ENCODE assay signal across 8 cellular contexts in genomic region chr13:39676315-39676876, GRCh38. TPM values are rescaled to one million over a fixed set of nuclear protein-coding genes. Genes with fewer than 3 reads are reported as not detected.
A peak's percentile ranks its signal among the peaks of the same experiment; 100 is the strongest.
DNase-seq lines count a peak whose midpoint lies in the region; ATAC-seq, FAIRE-seq and TF ChIP-seq lines count a peak whose summit lies in the region.

No MANE protein-coding gene starts in this region.

- no peaks in the 10 kb centered on the region for H3K79me2 ChIP-seq in K562 (ENCODE audit: control insufficient read depth, insufficient read depth, low read length)

- H3K9me3 ChIP-seq in K562 (replicated peaks; ENCODE audit: control insufficient read depth, insufficient read depth, low read depth, low read length), result no peaks in the 10 kb centered on the region

- H3K27ac ChIP-seq in K562 (ENCODE audit: extremely low read depth, low read depth, low read length), result no peak overlapping the region

- peak; percentile 72 to 74 for DNase-seq in AML-193 (lab: John Stamatoyannopoulos, UW)
- DNase-seq in GM10266 (ENCODE audit: extremely low spot score), result peak; percentile 11
- DNase-seq in NCI-H2227 (lab: John Stamatoyannopoulos, UW; ENCODE audit: unreplicated experiment), result peak; percentile 28
- peak in 2 of 4 experiments; percentile 2 to 34 for DNase-seq in K562 (ENCODE audit: extremely low read depth in 1 of 4, low spot score in 3 of 4)
- peak in 1 of 2 donors; percentile 5 for DNase-seq in left colon
- DNase-seq in HuH-7.5 (ENCODE audit: low spot score), result no peak
- DNase-seq in H4 (ENCODE audit: low spot score), result no peak

- peak; percentile 37 for FAIRE-seq in K562 (lab: Jason Lieb, UNC)

- H3K9ac ChIP-seq in K562 (ENCODE audit: insufficient read depth in 1 of 2, low read depth in 2 of 2, low read length in 2 of 2), result no peak overlapping the region

- no peaks in the 10 kb centered on the region for H3K27me3 ChIP-seq in K562 (ENCODE audit: control insufficient read depth in 2 of 2, insufficient read depth in 2 of 2, low read length in 2 of 2)

- intact Hi-C loops in K562 (cut with micrococcal nuclease) (no loop called here), left colon (cut with DNase I, micrococcal nuclease) (no loop called here)

- H3K4me3 ChIP-seq in K562, result no peak overlapping the region

- peak; percentile 25 to 32 for TF ChIP-seq RAD21 in K562 (CRISPR knock-in tag; conservative IDR thresholded peaks at IDR 0.05 in 1 of 2, IDR thresholded peaks at IDR 0.05 in 1 of 2)

- ATAC-seq in K562 (no peak), left colon (peak; percentile 39), GM19328 (IDR thresholded peaks at IDR 0.05; ENCODE audit: unreplicated experiment) (no peak)

- no peak overlapping the region for H3K4me2 ChIP-seq in K562 (ENCODE audit: insufficient read depth, low read length)

- H3K36me3 ChIP-seq in K562 (ENCODE audit: control insufficient read depth, insufficient read depth, low read length), result peaks cover 9% of the 10 kb centered on the region; the same call in 1 of the 3 replicates

- no peak for TF ChIP-seq POLR2A in K562 (conservative IDR thresholded peaks at IDR 0.05)

- POLR2A ChIA-PET in K562 (lab: Yijun Ruan, JAX), result interaction anchor here (0.7 kb wide), 1 partner anchor 489 kb away, joined by 3 read pairs; no protein-coding TSS in a partner anchor

- TF ChIP-seq CTCF in GM10266 (IDR thresholded peaks at IDR 0.05; ENCODE audit: control insufficient read depth, insufficient read depth, low read depth, missing control alignments), result peak; percentile 37
- TF ChIP-seq CTCF in K562 (IDR thresholded peaks at IDR 0.05 in 2 of 3, conservative IDR thresholded peaks at IDR 0.05 in 1 of 3; ENCODE audit: insufficient read depth in 2 of 3, low read depth in 1 of 3, low read length in 3 of 3), result peak in 1 of 3 experiments; percentile 44; a peak in 3 of 6 replicates

- no peak overlapping the region for H2AFZ ChIP-seq in K562 (ENCODE audit: low read depth, low read length)

- H3K4me1 ChIP-seq in K562 (replicated peaks in 1 of 2; ENCODE audit: control insufficient read depth in 2 of 2, insufficient read depth in 2 of 2, low read length in 2 of 2), result no peaks in the 10 kb centered on the region

- H3K9me1 ChIP-seq in K562 (ENCODE audit: control insufficient read depth, insufficient read depth, low read length), result no peaks in the 10 kb centered on the region

- 87% methylated on average over 1 of the region's 1 CpG for WGBS in K562 (ENCODE audit: insufficient coverage, low coverage, missing lambda C conversion rate)

- no peaks in the 10 kb centered on the region for H4K20me1 ChIP-seq in K562 (replicated peaks; ENCODE audit: control insufficient read depth, insufficient read depth, low read length)

- in situ Hi-C loops in K562 (cut with MboI), result no loop called here

- no peak for TF ChIP-seq EP300 in K562 (IDR thresholded peaks at IDR 0.05; ENCODE audit: low read length)

- CTCF ChIA-PET in K562 (lab: Yijun Ruan, JAX; ENCODE audit: low intra/inter-chr PET ratio), result no interaction called here

- BruUV-seq in K562 (replicated peaks; lab: Mats Ljungman, UMichigan), result no TSS peak

TF ChIP-seq in K562, 482 proteins besides CTCF, POLR2A, EP300 and RAD21:
- TF ChIP-seq ARID3A (IDR thresholded peaks at IDR 0.05; ENCODE audit: borderline replicate concordance, low read depth, low read length), result 0 out of 2 replicates have a peak, but pooled peaks have one; percentile 30
- no peak for TF ChIP-seq ZFP1 (CRISPR knock-in tag; IDR thresholded peaks at IDR 0.05)
- 0 out of 4 replicates have a peak, but pooled peaks of 1 of the 2 experiments have one; percentile 24 for TF ChIP-seq KDM1A (IDR thresholded peaks at IDR 0.05)
- TF ChIP-seq POLR2G (IDR thresholded peaks at IDR 0.05; ENCODE audit: low read depth, low read length), result no peak
- no peak for TF ChIP-seq PBX2 (CRISPR knock-in tag; IDR thresholded peaks at IDR 0.05; ENCODE audit: low read depth)
- peak; percentile 38; the same call in 1 of the 2 replicates for TF ChIP-seq PBX2 (tag; conservative IDR thresholded peaks at IDR 0.05; ENCODE audit: low read depth)

RNA-seq across cellular contexts. Expression of gene COG6, which starts 20.9 kb away (rescaled TPM):
- total RNA-seq in K562 (2011; cell fraction: chromatin; rRNA removed; ENCODE audit: low replicate concordance), result 26.4 and 84.9 TPM in 2 replicates
- total RNA-seq in K562 (2011; cell fraction: nucleolus; rRNA removed), result 11.5 and 22.0 TPM in 2 replicates
- 13.7 and 19.4 TPM in 2 replicates for total RNA-seq in K562 (2011; cell fraction: nucleoplasm; rRNA removed)
- total RNA-seq in K562 (2014; rRNA removed), result 8.6 and 8.7 TPM in 2 replicates
- total RNA-seq in K562 (2014; rRNA removed; fragmentation: Illumina TruSeq; extraction: Trizol), result 11.0 and 12.0 TPM in 2 replicates
- 9.2 and 9.7 TPM in 2 replicates for total RNA-seq in K562 (2015; rRNA removed; fragmentation: Illumina TruSeq; extraction: Trizol)
- 14.0 and 14.8 TPM in 2 replicates for total RNA-seq in K562 (2021)
- polyA plus RNA-seq in K562 (2011; rRNA removed), result 20.0 and 20.9 TPM in 2 replicates
- 6.1 and 12.2 TPM in 2 replicates for polyA plus RNA-seq in K562 (2011; cell fraction: cytosol; rRNA removed)
- 7.4 and 17.9 TPM in 2 replicates for polyA plus RNA-seq in K562 (2011; cell fraction: nucleus; rRNA removed)
- polyA plus RNA-seq in K562 (2012), result 4.4 and 8.2 TPM in 2 replicates
- polyA plus RNA-seq in K562 (2014; fragmentation: Illumina TruSeq; extraction: Trizol), result 7.5 and 9.6 TPM in 2 replicates
- polyA plus RNA-seq in K562 (2014; fragmentation: Nextera tagmentation; extraction: Ambion mirVana), result 1 to 10 TPM; 2.6 to 4.0 TPM
- polyA plus RNA-seq in K562 (2014; rRNA removed), result 7.6 and 8.3 TPM in 2 replicates
- polyA minus RNA-seq in K562 (2011; rRNA and poly(A)+ RNA removed), result 21.3 and 27.1 TPM in 2 replicates
- 8.7 and 9.2 TPM in 2 replicates for polyA minus RNA-seq in K562 (2011; cell fraction: cytosol; rRNA and poly(A)+ RNA removed)
- 27.9 and 65.5 TPM in 2 replicates for polyA minus RNA-seq in K562 (2011; cell fraction: nucleus; rRNA and poly(A)+ RNA removed)
- total RNA-seq in left colon, result 10 to 100 TPM; 36.3 to 37.6 TPM
- 9.4 and 12.0 TPM in 2 replicates for total RNA-seq in H4 (2014; rRNA removed; shearing (Covaris generic))

Comparison
In these comparisons a context has a peak if more than half of its experiments do, and no peak if none do; other contexts are left out.
1. DNase-seq: peak in AML-193 (2 of 2), GM10266 (single experiment) and NCI-H2227 (single experiment); none in HuH-7.5 (single experiment) and H4 (single experiment).